In genomic region chr10:11863353-11864105, GRCh38 we compare ENCODE assay signal across 9 cellular contexts. TPM values are rescaled to one million over a fixed set of nuclear protein-coding genes. Genes with fewer than 3 reads are reported as not detected.
DNase-seq lines count a peak whose midpoint lies in the region; ATAC-seq, FAIRE-seq and TF ChIP-seq lines count a peak whose summit lies in the region.
"Had no signal": no experiment of that assay in that cellular context is flagged by ENCODE, and none has a peak within 500 bp of the region (broad histone marks: within the 10 kb centered on the region; RNA-seq: fewer than 3 reads in every experiment).

No MANE protein-coding gene starts in this region.

- peak overlapping the region in 1 of 2 donors; percentile 40 for H3K27ac ChIP-seq in small intestine (ENCODE audit: low read depth in 1 of 2, low read length in 1 of 2)
- H3K27ac ChIP-seq in lower lobe of right lung, result no peak overlapping the region

- H3K4me1 ChIP-seq in small intestine (ENCODE audit: control insufficient read depth in 2 of 2, insufficient read depth in 1 of 2, low read depth in 1 of 2, low read length in 1 of 2) (no peaks in the 10 kb centered on the region), lower lobe of right lung (no peaks in the 10 kb centered on the region)

- no peaks in the 10 kb centered on the region for H3K9me3 ChIP-seq in small intestine (ENCODE audit: control insufficient read depth, low read depth)
- no peaks in the 10 kb centered on the region for H3K9me3 ChIP-seq in lower lobe of right lung

- peak; percentile 97 for ATAC-seq in HG03139 (IDR thresholded peaks at IDR 0.05; ENCODE audit: unreplicated experiment)
- ATAC-seq in activated CD4-positive, CD25-positive, alpha-beta regulatory T cell treated with anti-CD3 and anti-CD28 coated beads, Interleukin-2, amount 50 U/mL, for 24 hours, result peak; percentile 97
- ATAC-seq in lower lobe of right lung, result no peak

- intact Hi-C loops in lower lobe of right lung (cut with DNase I), result no loop called here

- H3K27me3 ChIP-seq in small intestine (ENCODE audit: control insufficient read depth in 2 of 2, insufficient read depth in 2 of 2, low read length in 2 of 2), result no peaks in the 10 kb centered on the region
- H3K27me3 ChIP-seq in lower lobe of right lung (ENCODE audit: low read depth), result no peaks in the 10 kb centered on the region

- FAIRE-seq in small intestine (lab: Jason Lieb, UNC), result no peak

- H3K4me3 ChIP-seq in small intestine (ENCODE audit: low read depth in 1 of 2, low read length in 2 of 2) (no peak overlapping the region), lower lobe of right lung (no peak overlapping the region)

- WGBS in small intestine, 3 donors, result 48 to 62% (median 59%) methylated on average over 13 of the region's 13 CpGs

- no peak for TF ChIP-seq CTCF in lower lobe of right lung (IDR thresholded peaks at IDR 0.05)

- DNase-seq in SHP77 treated with DMSO at 0.1 percent for 48 hours (lab: John Stamatoyannopoulos, UW) (peak; percentile 1), SHP77 (lab: John Stamatoyannopoulos, UW) (no peak), small intestine (peak; percentile 57), NCI-H2029 (lab: John Stamatoyannopoulos, UW) (no peak), lower lobe of right lung (no peak), NCI-H510A treated with DMSO at 0.1 percent for 48 hours (lab: John Stamatoyannopoulos, UW) (no peak)

- H3K36me3 ChIP-seq in small intestine (ENCODE audit: control insufficient read depth in 2 of 2, insufficient read depth in 2 of 2, low read length in 2 of 2) (no peaks in the 10 kb centered on the region), lower lobe of right lung (peaks cover 47% of the 10 kb centered on the region)

RNA-seq across cellular contexts. Expression of gene PROSER2, which starts 40.4 kb away (rescaled TPM):
- 1 to 10 TPM in 1 of 3 donors, under 1 TPM in 1, not detected in 1; 0.54 to 1.7 TPM for polyA plus RNA-seq in small intestine
- 18.0 TPM for total RNA-seq in lower lobe of right lung
- total RNA-seq: T-helper 1 cell treated with Interleukin-12 subunit alpha and Interleukin-12 subunit beta and Interleukin-4 antibody, amounts not matched to agents 30 ng/mL and 1 ng/mL, for 36 hours had no signal

Comparison
In these comparisons a context has a peak if more than half of its experiments do, and no peak if none do; other contexts are left out.
1. DNase-seq: peak in SHP77 treated with DMSO at 0.1 percent for 48 hours (single experiment) and small intestine (single experiment); none in SHP77 (0 of 2), NCI-H2029 (single experiment), lower lobe of right lung (single experiment) and NCI-H510A treated with DMSO at 0.1 percent for 48 hours (single experiment).
2. ATAC-seq: peak in HG03139 (single experiment) and activated CD4-positive, CD25-positive, alpha-beta regulatory T cell treated with anti-CD3 and anti-CD28 coated beads, Interleukin-2, amount 50 U/mL, for 24 hours (2 of 2); none in lower lobe of right lung (0 of 2).